ENCODE assay signal across 11 cellular contexts in the genomic region with DNA sequence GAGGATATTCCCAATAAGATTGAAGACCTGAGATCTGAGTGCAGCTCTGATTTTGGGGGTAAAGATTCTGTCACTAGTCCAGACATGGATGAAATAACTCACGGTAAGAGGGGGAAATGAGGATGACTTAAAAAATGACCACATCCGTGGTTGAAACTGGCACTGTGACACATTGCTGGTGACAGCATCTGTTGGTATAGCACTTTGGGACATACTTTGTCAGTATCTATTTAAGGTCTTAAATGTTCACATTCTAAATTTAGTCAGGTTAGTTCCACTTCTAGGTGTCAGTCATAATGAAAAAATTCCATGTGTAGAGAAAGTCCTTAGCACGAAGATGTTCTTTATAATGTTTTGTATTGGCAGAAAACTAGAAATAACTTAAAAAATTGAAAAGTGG.
DNase-seq lines count a peak whose midpoint lies in the region; ATAC-seq and TF ChIP-seq lines count a peak whose summit lies in the region.
"Had no signal": no experiment of that assay in that cellular context is flagged by ENCODE, and none has a peak within 500 bp of the region (broad histone marks: within the 10 kb centered on the region; RNA-seq: fewer than 3 reads in every experiment).

No MANE protein-coding gene starts in this region.

- peaks cover 63% of the 10 kb centered on the region for H3K36me3 Mint-ChIP-seq in activated B cell treated with CpG ODN at 0.5 μM for 24 hours (ENCODE audit: low read depth)

- DNase-seq in Right ventricle myocardium superior (no peak), cardiac septum (ENCODE audit: low spot score) (no peak), activated B cell treated with CpG ODN at 0.5 μM for 24 hours (no peak), ascending aorta (ENCODE audit: low spot score in 2 of 2) (no peak), HuH-7 (ENCODE audit: low spot score) (no peak), posterior vena cava (ENCODE audit: low spot score) (no peak)
- peak; percentile 35 for DNase-seq in stimulated activated naive CD8-positive, alpha-beta T cell treated with anti-CD3 and anti-CD28 coated beads, Interleukin-15, Interleukin-2, amounts not matched to agents 100 U/mL and 50 U/mL, for 24 hours
- DNase-seq: adrenal gland had no signal

- no peak overlapping the region for H3K27ac ChIP-seq in ascending aorta
- H3K27ac ChIP-seq: adrenal gland had no signal

- no peaks in the 10 kb centered on the region for H3K27me3 Mint-ChIP-seq in activated B cell treated with CpG ODN at 0.5 μM for 24 hours
- H3K27me3 Mint-ChIP-seq: memory B cell had no signal

- no peaks in the 10 kb centered on the region for H3K9me3 ChIP-seq in ascending aorta
- H3K9me3 ChIP-seq: adrenal gland had no signal

- H3K4me1 Mint-ChIP-seq in activated B cell treated with CpG ODN at 0.5 μM for 24 hours: peaks cover 4% of the 10 kb centered on the region
- H3K4me1 Mint-ChIP-seq: memory B cell had no signal

- POLR2A ChIA-PET in activated B cell treated with CpG ODN at 0.5 μM for 24 hours (lab: Charles Lee): no interaction called here

- intact Hi-C loops in Right ventricle myocardium superior (cut with DNase I) (no loop called here), cardiac septum (cut with DNase I) (no loop called here), activated B cell treated with CpG ODN at 0.5 μM for 24 hours (cut with micrococcal nuclease) (no loop called here), ascending aorta (cut with DNase I) (no loop called here), posterior vena cava (cut with DNase I) (loop anchor here in 1 of 2 donors (10.0 kb wide), 1 partner anchor 88 kb away; the partner anchor contains the start of gene HSPA5)

- CTCF ChIA-PET in activated B cell treated with CpG ODN at 0.5 μM for 24 hours (lab: Charles Lee): no interaction called here

- H3K27ac Mint-ChIP-seq in activated B cell treated with CpG ODN at 0.5 μM for 24 hours: no peak overlapping the region
- H3K27ac Mint-ChIP-seq: memory B cell had no signal

- H3K4me3 ChIP-seq in ascending aorta: no peak overlapping the region
- H3K4me3 ChIP-seq: adrenal gland, K562 had no signal

- no peak overlapping the region for H3K4me3 Mint-ChIP-seq in activated B cell treated with CpG ODN at 0.5 μM for 24 hours
- H3K4me3 Mint-ChIP-seq: memory B cell had no signal

- TF ChIP-seq CTCF in activated B cell treated with CpG ODN at 0.5 μM for 24 hours (IDR thresholded peaks at IDR 0.05): no peak
- no peak for TF ChIP-seq CTCF in ascending aorta (IDR thresholded peaks at IDR 0.05)

- peaks cover 45 to 76% of the 10 kb centered on the region in 2 donors for H3K36me3 ChIP-seq in ascending aorta

- no peaks in the 10 kb centered on the region for H3K9me3 Mint-ChIP-seq in activated B cell treated with CpG ODN at 0.5 μM for 24 hours
- H3K9me3 Mint-ChIP-seq: memory B cell had no signal

- H3K4me1 ChIP-seq in ascending aorta: no peaks in the 10 kb centered on the region
- H3K4me1 ChIP-seq: adrenal gland had no signal

- ATAC-seq in Right ventricle myocardium superior (ENCODE audit: poor library complexity) (peak; percentile 53), HG02870 (IDR thresholded peaks at IDR 0.05; ENCODE audit: unreplicated experiment) (peak; percentile 87), activated B cell treated with CpG ODN at 0.5 μM for 24 hours (ENCODE audit: low read depth) (peak; percentile 28)
- ATAC-seq in stimulated activated naive CD8-positive, alpha-beta T cell treated with anti-CD3 and anti-CD28 coated beads, Interleukin-15, Interleukin-2, amounts not matched to agents 100 U/mL and 50 U/mL, for 24 hours: peak; percentile 99
- ATAC-seq: K562 had no signal

- no peaks in the 10 kb centered on the region for H3K27me3 ChIP-seq in ascending aorta
- H3K27me3 ChIP-seq: adrenal gland had no signal

Comparison
In these comparisons a context has a peak if more than half of its experiments do, and no peak if none do; other contexts are left out.
1. ATAC-seq: peak in every context shown above with its lines; median percentile 99 in stimulated activated naive CD8-positive, alpha-beta T cell treated with anti-CD3 and anti-CD28 coated beads, Interleukin-15, Interleukin-2, amounts not matched to agents 100 U/mL and 50 U/mL, for 24 hours; 87 in HG02870; 53 in Right ventricle myocardium superior; 28 in activated B cell treated with CpG ODN at 0.5 μM for 24 hours.